24 cellular contexts compared by ENCODE assay signal in genomic region chr12:121725420-121725819, GRCh38. TPM values are rescaled to one million over a fixed set of nuclear protein-coding genes. Genes with fewer than 3 reads are reported as not detected.
DNase-seq lines count a peak whose midpoint lies in the region; ATAC-seq, FAIRE-seq and TF ChIP-seq lines count a peak whose summit lies in the region.
"Had no signal": no experiment of that assay in that cellular context is flagged by ENCODE, and none has a peak within 500 bp of the region (broad histone marks: within the 10 kb centered on the region; RNA-seq: fewer than 3 reads in every experiment).

No MANE protein-coding gene starts in this region.

- peak overlapping the region; percentile 38 for H3K27ac Mint-ChIP-seq in glutamatergic neuron (ENCODE audit: unreplicated experiment)
- H3K27ac Mint-ChIP-seq: CD4-positive, alpha-beta T cell had no signal

- POLR2A ChIA-PET in HepG2 (lab: Yijun Ruan, JAX) = no interaction called here
- POLR2A ChIA-PET in K562 (lab: Yijun Ruan, JAX) = no interaction called here

- H3K4me1 Mint-ChIP-seq in glutamatergic neuron (ENCODE audit: low read depth, unreplicated experiment) = peaks cover 16% of the 10 kb centered on the region
- H3K4me1 Mint-ChIP-seq: CD14-positive monocyte; CD8-positive, alpha-beta memory T cell had no signal

- ATAC-seq in HepG2 (no peak), right lobe of liver (no peak), K562 (no peak)

- H2AFZ ChIP-seq in HepG2 (ENCODE audit: low read length) (no peak overlapping the region), K562 (ENCODE audit: low read depth, low read length) (no peak overlapping the region)

- 0 out of 5 replicates have a peak, but pooled peaks cover 0 to 3% of the 10 kb centered on the region in 2 experiments for H3K36me3 ChIP-seq in HepG2 (replicated peaks in 1 of 2; ENCODE audit: control insufficient read depth in 1 of 2, insufficient read depth in 2 of 2, low read length in 2 of 2)
- H3K36me3 ChIP-seq in right lobe of liver = peaks cover 0 to 3% (median 0%) of the 10 kb centered on the region in 4 donors
- H3K36me3 ChIP-seq in K562 (ENCODE audit: control insufficient read depth, insufficient read depth, low read length) = peaks cover 29% of the 10 kb centered on the region
- no peaks in the 10 kb centered on the region for H3K36me3 ChIP-seq in right atrium auricular region

- no peak overlapping the region for H3K4me3 ChIP-seq in HepG2 (replicated peaks in 1 of 3; ENCODE audit: insufficient read depth in 1 of 3, low read depth in 2 of 3, low read length in 3 of 3)
- no peak overlapping the region for H3K4me3 ChIP-seq in right lobe of liver
- no peak overlapping the region for H3K4me3 ChIP-seq in K562
- no peak overlapping the region for H3K4me3 ChIP-seq in right atrium auricular region
- H3K4me3 ChIP-seq: BLaER1 treated with 17β-estradiol and CSF1 and Interleukin-3, amounts not matched to agents 10 nM and 100 nM had no signal

- no peaks in the 10 kb centered on the region for H3K27me3 Mint-ChIP-seq in glutamatergic neuron (ENCODE audit: unreplicated experiment)
- H3K27me3 Mint-ChIP-seq: CD4-positive, alpha-beta T cell; CD8-positive, alpha-beta memory T cell had no signal

- H4K20me1 ChIP-seq in HepG2 (ENCODE audit: insufficient read depth, low read length) (no peaks in the 10 kb centered on the region), K562 (replicated peaks; ENCODE audit: control insufficient read depth, insufficient read depth, low read length) (no peaks in the 10 kb centered on the region)

- no peaks in the 10 kb centered on the region for H3K9me1 ChIP-seq in K562 (ENCODE audit: control insufficient read depth, insufficient read depth, low read length)

- TF ChIP-seq POLR2A in HepG2 (IDR thresholded peaks at IDR 0.05; ENCODE audit: insufficient read depth in 1 of 2, low read depth in 2 of 2, low read length in 2 of 2) (no peak), right lobe of liver (IDR thresholded peaks at IDR 0.05) (no peak), K562 (conservative IDR thresholded peaks at IDR 0.05) (no peak)

- peaks cover 7% of the 10 kb centered on the region for H3K9me3 Mint-ChIP-seq in glutamatergic neuron (ENCODE audit: unreplicated experiment)
- H3K9me3 Mint-ChIP-seq: CD14-positive monocyte; CD4-positive, alpha-beta T cell; CD8-positive, alpha-beta memory T cell had no signal

- TF ChIP-seq CTCF in HepG2 (CRISPR knock-in tag; IDR thresholded peaks at IDR 0.05) (no peak), right lobe of liver (IDR thresholded peaks at IDR 0.05) (no peak), K562 (IDR thresholded peaks at IDR 0.05 in 2 of 3, conservative IDR thresholded peaks at IDR 0.05 in 1 of 3; ENCODE audit: insufficient read depth in 2 of 3, low read depth in 1 of 3, low read length in 3 of 3) (no peak), glutamatergic neuron (IDR thresholded peaks at IDR 0.05; ENCODE audit: partially characterized antibody, unreplicated experiment) (no peak), right atrium auricular region (IDR thresholded peaks at IDR 0.05) (no peak)

- no peaks in the 10 kb centered on the region for H3K9me3 ChIP-seq in HepG2 (ENCODE audit: low read length)
- H3K9me3 ChIP-seq in right lobe of liver = no peaks in the 10 kb centered on the region
- H3K9me3 ChIP-seq in K562 (replicated peaks; ENCODE audit: control insufficient read depth, insufficient read depth, low read depth, low read length) = no peaks in the 10 kb centered on the region
- H3K9me3 ChIP-seq in right atrium auricular region = no peaks in the 10 kb centered on the region
- H3K9me3 ChIP-seq: BE2C; BLaER1 treated with 17β-estradiol and CSF1 and Interleukin-3, amounts not matched to agents 10 nM and 100 nM had no signal

- H3K27me3 ChIP-seq in HepG2 (ENCODE audit: control insufficient read depth in 1 of 2, insufficient read depth in 2 of 2, low read length in 2 of 2) (no peaks in the 10 kb centered on the region), right lobe of liver (no peaks in the 10 kb centered on the region), K562 (ENCODE audit: control insufficient read depth in 2 of 2, insufficient read depth in 2 of 2, low read length in 2 of 2) (no peaks in the 10 kb centered on the region), right atrium auricular region (no peaks in the 10 kb centered on the region)
- H3K27me3 ChIP-seq: BE2C; BLaER1 treated with 17β-estradiol and CSF1 and Interleukin-3, amounts not matched to agents 10 nM and 100 nM had no signal

- no peak overlapping the region for H3K9ac ChIP-seq in HepG2 (ENCODE audit: insufficient read depth, low read depth, low read length)
- no peak overlapping the region for H3K9ac ChIP-seq in K562 (ENCODE audit: insufficient read depth in 1 of 2, low read depth in 2 of 2, low read length in 2 of 2)
- H3K9ac ChIP-seq: BLaER1 treated with 17β-estradiol and CSF1 and Interleukin-3, amounts not matched to agents 10 nM and 100 nM had no signal

- no peaks in the 10 kb centered on the region for H3K79me2 ChIP-seq in HepG2 (ENCODE audit: insufficient read depth, low read length)
- peaks cover 3% of the 10 kb centered on the region for H3K79me2 ChIP-seq in K562 (ENCODE audit: control insufficient read depth, insufficient read depth, low read length)

- intact Hi-C loops in HepG2 (cut with micrococcal nuclease; ENCODE audit: unreplicated experiment) = no loop called here
- intact Hi-C loops in right lobe of liver (cut with DNase I) = no loop called here
- intact Hi-C loops in K562 (cut with micrococcal nuclease) = no loop called here

- H3K4me1 ChIP-seq in HepG2 (ENCODE audit: insufficient read depth, low read length) (no peaks in the 10 kb centered on the region), right lobe of liver (no peaks in the 10 kb centered on the region), K562 (replicated peaks in 1 of 2; ENCODE audit: control insufficient read depth in 2 of 2, insufficient read depth in 2 of 2, low read length in 2 of 2) (no peaks in the 10 kb centered on the region; a peak in 2 of 5 replicates), right atrium auricular region (no peaks in the 10 kb centered on the region)
- H3K4me1 ChIP-seq: BE2C had no signal

- no peak overlapping the region for H3K4me3 Mint-ChIP-seq in glutamatergic neuron (ENCODE audit: unreplicated experiment)
- H3K4me3 Mint-ChIP-seq: CD14-positive monocyte; CD4-positive, alpha-beta T cell; CD8-positive, alpha-beta memory T cell had no signal

- TF ChIP-seq RAD21 in HepG2 (CRISPR knock-in tag; IDR thresholded peaks at IDR 0.05) (no peak), K562 (CRISPR knock-in tag; conservative IDR thresholded peaks at IDR 0.05 in 1 of 2, IDR thresholded peaks at IDR 0.05 in 1 of 2) (no peak)

- DNase-seq in HepG2 (ENCODE audit: low spot score) = no peak
- DNase-seq in right lobe of liver = no peak
- no peak for DNase-seq in K562 (ENCODE audit: extremely low read depth in 1 of 4, low spot score in 3 of 4)
- no peak for DNase-seq in glutamatergic neuron
- no peak for DNase-seq in DMS153 treated with DMSO at 0.1 percent for 48 hours (lab: John Stamatoyannopoulos, UW; ENCODE audit: unreplicated experiment)
- no peak for DNase-seq in right atrium auricular region (ENCODE audit: low spot score)
- DNase-seq: ACHN; AML-193; BE2C; CD4-positive, alpha-beta T cell; CD8-positive, alpha-beta memory T cell; DMS 273 treated with DMSO at 0.1 percent for 48 hours; DMS53; DMS79 treated with DMSO at 0.1 percent for 48 hours; GF-D8; H7; HCEC 1CT had no signal

- 97% methylated on average over 3 of the region's 3 CpGs for WGBS in HepG2 (ENCODE audit: low lambda C conversion rate)
- 84% methylated on average over 2 of the region's 3 CpGs for WGBS in right lobe of liver (ENCODE audit: insufficient coverage, low coverage, low lambda C conversion rate, missing lambda C conversion rate)
- 83% methylated on average over 3 of the region's 3 CpGs for WGBS in K562 (ENCODE audit: insufficient coverage, low coverage, missing lambda C conversion rate)

- no TSS peak for BruUV-seq in HepG2 (replicated peaks; lab: Mats Ljungman, UMichigan)
- BruUV-seq in K562 (replicated peaks; lab: Mats Ljungman, UMichigan) = TSS peak; percentile 24

- TF ChIP-seq EP300 in HepG2 (IDR thresholded peaks at IDR 0.05; ENCODE audit: low read depth in 2 of 2, low read length in 2 of 2) (no peak), HepG2 (CRISPR knock-in tag; IDR thresholded peaks at IDR 0.05; ENCODE audit: borderline replicate concordance) (no peak), K562 (IDR thresholded peaks at IDR 0.05; ENCODE audit: low read length) (no peak)

- no peak for FAIRE-seq in HepG2 (lab: Jason Lieb, UNC)
- no peak for FAIRE-seq in K562 (lab: Jason Lieb, UNC)
- FAIRE-seq: A204.1, D721Med, GM12891, H1 had no signal

- H3K27ac ChIP-seq in HepG2 (ENCODE audit: extremely low read length, insufficient read depth, low read length) (no peak overlapping the region), right lobe of liver (no peak overlapping the region), K562 (ENCODE audit: extremely low read depth, low read depth, low read length) (no peak overlapping the region), right atrium auricular region (no peak overlapping the region)
- H3K27ac ChIP-seq: 22Rv1; BLaER1 treated with 17β-estradiol and CSF1 and Interleukin-3, amounts not matched to agents 10 nM and 100 nM had no signal

- H3K4me2 ChIP-seq in HepG2 (ENCODE audit: low read depth, low read length) (no peak overlapping the region), K562 (ENCODE audit: insufficient read depth, low read length) (no peak overlapping the region)
- H3K4me2 ChIP-seq: BLaER1 treated with 17β-estradiol and CSF1 and Interleukin-3, amounts not matched to agents 10 nM and 100 nM had no signal

- in situ Hi-C loops in HepG2 (cut with HindIII; ENCODE audit: extremely low pct_ligation_motif_present, low pct_unique_long_range_greater_than_20kb) = no loop called here
- in situ Hi-C loops in K562 (cut with MboI) = no loop called here

- CTCF ChIA-PET in HepG2 (lab: Yijun Ruan, JAX; ENCODE audit: low intra/inter-chr PET ratio, low total read pairs) (no interaction called here), K562 (lab: Yijun Ruan, JAX; ENCODE audit: low intra/inter-chr PET ratio) (no interaction called here)

- peaks cover 5% of the 10 kb centered on the region for H3K36me3 Mint-ChIP-seq in glutamatergic neuron (ENCODE audit: unreplicated experiment)
- H3K36me3 Mint-ChIP-seq: CD14-positive monocyte had no signal

RNA-seq across cellular contexts. Expression of gene TMEM120B, which starts 12.9 kb away (rescaled TPM):
- 3.8 and 7.1 TPM in 2 replicates for total RNA-seq in HepG2 (2016; rRNA removed; fragmentation: Illumina TruSeq; extraction: Trizol)
- 4.1 and 4.4 TPM in 2 replicates for total RNA-seq in HepG2 (2016; cell fraction: cytosol; rRNA removed; fragmentation: Illumina TruSeq; extraction: Trizol; ENCODE audit: low read depth)
- 2.9 and 6.5 TPM in 2 replicates for total RNA-seq in HepG2 (2016; cell fraction: insoluble cytoplasmic fraction; rRNA removed; fragmentation: Illumina TruSeq; extraction: Trizol)
- total RNA-seq in HepG2 (2016; cell fraction: membrane; rRNA removed; fragmentation: Illumina TruSeq; extraction: Trizol) = 5.8 and 6.5 TPM in 2 replicates
- total RNA-seq in HepG2 (2016; cell fraction: nucleus; rRNA removed; fragmentation: Illumina TruSeq; extraction: Trizol) = 7.0 and 7.1 TPM in 2 replicates
- polyA plus RNA-seq in HepG2 (2011; rRNA removed) = 12.9 and 14.3 TPM in 2 replicates
- 6.4 and 7.2 TPM in 2 replicates for polyA plus RNA-seq in HepG2 (2011; cell fraction: cytosol; rRNA removed)
- polyA plus RNA-seq in HepG2 (2011; cell fraction: nucleus; rRNA removed) = 31.6 and 33.2 TPM in 2 replicates
- 5.8 and 5.9 TPM in 2 replicates for polyA plus RNA-seq in HepG2 (2012)
- 5.1 and 6.6 TPM in 2 replicates for polyA plus RNA-seq in HepG2 (2016; cell fraction: cytosol; fragmentation: Illumina TruSeq; extraction: Trizol; ENCODE audit: low read depth)
- 4.7 and 5.1 TPM in 2 replicates for polyA plus RNA-seq in HepG2 (2016; cell fraction: insoluble cytoplasmic fraction; fragmentation: Illumina TruSeq; extraction: Trizol; ENCODE audit: low read depth)
- polyA plus RNA-seq in HepG2 (2016; cell fraction: membrane; fragmentation: Illumina TruSeq; extraction: Trizol; ENCODE audit: low read depth) = 6.2 and 7.5 TPM in 2 replicates
- polyA plus RNA-seq in HepG2 (2016; cell fraction: nucleus; fragmentation: Illumina TruSeq; extraction: Trizol; ENCODE audit: insufficient read depth, low read depth) = 20.3 and 25.3 TPM in 2 replicates
- polyA minus RNA-seq in HepG2 (2011; rRNA and poly(A)+ RNA removed; ENCODE audit: low replicate concordance) = 26.4 and 34.9 TPM in 2 replicates
- polyA minus RNA-seq in HepG2 (2011; cell fraction: cytosol; rRNA and poly(A)+ RNA removed) = 8.7 and 9.2 TPM in 2 replicates
- polyA minus RNA-seq in HepG2 (2011; cell fraction: nucleus; rRNA and poly(A)+ RNA removed) = 9.5 and 9.8 TPM in 2 replicates
- 1 to 10 TPM; 3.3 to 6.4 (median 4.7) TPM for total RNA-seq in right lobe of liver
- 35.7 and 82.7 TPM in 2 replicates for total RNA-seq in K562 (2011; cell fraction: chromatin; rRNA removed; ENCODE audit: low replicate concordance)
- total RNA-seq in K562 (2011; cell fraction: nucleolus; rRNA removed) = 44.5 and 46.5 TPM in 2 replicates
- 44.1 and 47.5 TPM in 2 replicates for total RNA-seq in K562 (2011; cell fraction: nucleoplasm; rRNA removed)
- 9.0 and 11.2 TPM in 2 replicates for total RNA-seq in K562 (2014; rRNA removed)
- 4.7 and 7.4 TPM in 2 replicates for total RNA-seq in K562 (2014; rRNA removed; fragmentation: Illumina TruSeq; extraction: Trizol)
- total RNA-seq in K562 (2015; rRNA removed; fragmentation: Illumina TruSeq; extraction: Trizol) = 6.5 and 7.0 TPM in 2 replicates
- total RNA-seq in K562 (2021) = 17.0 and 18.6 TPM in 2 replicates
- polyA plus RNA-seq in K562 (2011; rRNA removed) = 7.2 and 11.4 TPM in 2 replicates
- polyA plus RNA-seq in K562 (2011; cell fraction: cytosol; rRNA removed) = 10.3 and 15.3 TPM in 2 replicates
- polyA plus RNA-seq in K562 (2011; cell fraction: nucleus; rRNA removed) = 28.6 and 45.5 TPM in 2 replicates
- 6.7 and 14.1 TPM in 2 replicates for polyA plus RNA-seq in K562 (2012)
- polyA plus RNA-seq in K562 (2014; fragmentation: Illumina TruSeq; extraction: Trizol) = 10.1 and 11.4 TPM in 2 replicates
- 1 to 10 TPM; 1.7 to 3.8 TPM for polyA plus RNA-seq in K562 (2014; fragmentation: Nextera tagmentation; extraction: Ambion mirVana)
- polyA plus RNA-seq in K562 (2014; rRNA removed) = 12.2 and 18.5 TPM in 2 replicates
- polyA minus RNA-seq in K562 (2011; rRNA and poly(A)+ RNA removed) = 13.6 and 16.5 TPM in 2 replicates
- 7.0 and 11.8 TPM in 2 replicates for polyA minus RNA-seq in K562 (2011; cell fraction: cytosol; rRNA and poly(A)+ RNA removed)
- polyA minus RNA-seq in K562 (2011; cell fraction: nucleus; rRNA and poly(A)+ RNA removed) = 8.1 and 13.1 TPM in 2 replicates
- 205 TPM for total RNA-seq in glutamatergic neuron (ENCODE audit: unreplicated experiment)
- 1 to 10 TPM; 3.3 to 4.7 TPM for total RNA-seq in right atrium auricular region

RNA-seq across cellular contexts. Expression of gene MORN3, which starts 56.0 kb away (rescaled TPM):
- total RNA-seq in HepG2 (2016; rRNA removed; fragmentation: Illumina TruSeq; extraction: Trizol) = 2.0 TPM in 2 replicates
- 0.53 and 2.6 TPM in 2 replicates for total RNA-seq in HepG2 (2016; cell fraction: cytosol; rRNA removed; fragmentation: Illumina TruSeq; extraction: Trizol; ENCODE audit: low read depth)
- total RNA-seq in HepG2 (2016; cell fraction: insoluble cytoplasmic fraction; rRNA removed; fragmentation: Illumina TruSeq; extraction: Trizol) = 1.5 and 2.6 TPM in 2 replicates
- total RNA-seq in HepG2 (2016; cell fraction: membrane; rRNA removed; fragmentation: Illumina TruSeq; extraction: Trizol) = 2.0 and 2.4 TPM in 2 replicates
- total RNA-seq in HepG2 (2016; cell fraction: nucleus; rRNA removed; fragmentation: Illumina TruSeq; extraction: Trizol) = 0.62 and 0.97 TPM in 2 replicates
- 0.98 and 1.1 TPM in 2 replicates for polyA plus RNA-seq in HepG2 (2011; rRNA removed)
- 0.86 and 0.90 TPM in 2 replicates for polyA plus RNA-seq in HepG2 (2011; cell fraction: cytosol; rRNA removed)
- polyA plus RNA-seq in HepG2 (2011; cell fraction: nucleus; rRNA removed) = 0.35 and 0.48 TPM in 2 replicates
- 0.55 and 0.58 TPM in 2 replicates for polyA plus RNA-seq in HepG2 (2012)
- polyA plus RNA-seq in HepG2 (2016; cell fraction: cytosol; fragmentation: Illumina TruSeq; extraction: Trizol; ENCODE audit: low read depth) = 2.2 and 2.6 TPM in 2 replicates
- polyA plus RNA-seq in HepG2 (2016; cell fraction: insoluble cytoplasmic fraction; fragmentation: Illumina TruSeq; extraction: Trizol; ENCODE audit: low read depth) = 1.3 and 1.8 TPM in 2 replicates
- polyA plus RNA-seq in HepG2 (2016; cell fraction: membrane; fragmentation: Illumina TruSeq; extraction: Trizol; ENCODE audit: low read depth) = 1.6 TPM in 2 replicates
- polyA plus RNA-seq in HepG2 (2016; cell fraction: nucleus; fragmentation: Illumina TruSeq; extraction: Trizol; ENCODE audit: insufficient read depth, low read depth) = 0.93 and 1.2 TPM in 2 replicates
- 0.44 TPM in 1 of 2 replicates, not detected in the other for polyA minus RNA-seq in HepG2 (2011; rRNA and poly(A)+ RNA removed; ENCODE audit: low replicate concordance)
- polyA minus RNA-seq in HepG2 (2011; cell fraction: cytosol; rRNA and poly(A)+ RNA removed) = 0.18 TPM in 1 of 2 replicates, not detected in the other
- 0.13 and 0.75 TPM in 2 replicates for polyA minus RNA-seq in HepG2 (2011; cell fraction: nucleus; rRNA and poly(A)+ RNA removed)
- total RNA-seq in right lobe of liver = under 1 TPM in 1 of 6 experiments, not detected in 5; 0.09 TPM
- total RNA-seq in K562 (2011; cell fraction: chromatin; rRNA removed; ENCODE audit: low replicate concordance) = 0.14 and 0.25 TPM in 2 replicates
- total RNA-seq in K562 (2011; cell fraction: nucleolus; rRNA removed) = 0.17 TPM in 1 of 2 replicates, not detected in the other
- 0.31 TPM in 1 of 2 replicates, not detected in the other for total RNA-seq in K562 (2011; cell fraction: nucleoplasm; rRNA removed)
- 0.09 and 0.12 TPM in 2 replicates for total RNA-seq in K562 (2014; rRNA removed)
- total RNA-seq in K562 (2014; rRNA removed; fragmentation: Illumina TruSeq; extraction: Trizol) = 0.22 and 0.26 TPM in 2 replicates
- 0.11 TPM in 2 replicates for total RNA-seq in K562 (2015; rRNA removed; fragmentation: Illumina TruSeq; extraction: Trizol)
- 0.22 TPM in 2 replicates for total RNA-seq in K562 (2021)
- 0.20 and 0.28 TPM in 2 replicates for polyA plus RNA-seq in K562 (2011; rRNA removed)
- polyA plus RNA-seq in K562 (2011; cell fraction: cytosol; rRNA removed) = 0.32 and 0.39 TPM in 2 replicates
- polyA plus RNA-seq in K562 (2011; cell fraction: nucleus; rRNA removed) = 0.07 and 0.29 TPM in 2 replicates
- polyA plus RNA-seq in K562 (2012) = 0.18 and 0.25 TPM in 2 replicates
- 0.19 and 0.32 TPM in 2 replicates for polyA plus RNA-seq in K562 (2014; fragmentation: Illumina TruSeq; extraction: Trizol)
- polyA plus RNA-seq in K562 (2014; fragmentation: Nextera tagmentation; extraction: Ambion mirVana) = under 1 TPM; 0.25 to 0.27 TPM
- 0.12 and 0.15 TPM in 2 replicates for polyA plus RNA-seq in K562 (2014; rRNA removed)
- polyA minus RNA-seq in K562 (2011; rRNA and poly(A)+ RNA removed) = 0.11 TPM in 1 of 2 replicates, not detected in the other
- not detected in 2 replicates for polyA minus RNA-seq in K562 (2011; cell fraction: cytosol; rRNA and poly(A)+ RNA removed)
- polyA minus RNA-seq in K562 (2011; cell fraction: nucleus; rRNA and poly(A)+ RNA removed) = not detected in 2 replicates
- total RNA-seq in glutamatergic neuron (ENCODE audit: unreplicated experiment) = 1.2 TPM
- under 1 TPM in 1 of 2 donors, not detected in 1; 0.35 TPM for total RNA-seq in right atrium auricular region
- polyA plus RNA-seq: CD14-positive monocyte had no signal

Comparison
In these comparisons a context has a peak if more than half of its experiments do, and no peak if none do; other contexts are left out.
1. Of the 241 proteins assayed by ChIP-seq in both HepG2 and K562: peak only in HepG2: none; only in K562: MAFG; in both: MAFF and MAFK; in neither: 238.